1 cellular context compared by ENCODE assay signal in the genomic region with DNA sequence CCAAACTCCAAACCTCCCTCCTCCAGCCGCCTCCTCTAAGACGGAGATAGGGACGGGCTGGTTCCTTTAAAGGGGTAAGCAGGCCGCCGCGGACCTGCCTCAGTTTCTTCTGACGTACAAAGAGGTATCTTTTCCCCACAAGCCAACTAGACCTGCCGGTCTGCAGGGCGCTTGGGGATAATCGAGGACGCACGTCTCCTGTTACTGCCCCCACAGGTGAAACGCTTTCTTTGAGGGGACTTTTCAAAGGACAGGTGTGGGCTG.
TF ChIP-seq lines count a peak whose summit lies in the region.

No MANE protein-coding gene starts in this region.

TF ChIP-seq in HCT116, 20 proteins besides CTCF, POLR2A, EP300 and RAD21:
- peak; percentile 20 for TF ChIP-seq TCF7L2 (IDR thresholded peaks at IDR 0.05; ENCODE audit: borderline replicate concordance, extremely low read depth, insufficient read depth, insufficient read length)
- TF ChIP-seq POLR2AphosphoS5 (IDR thresholded peaks at IDR 0.05; ENCODE audit: low read depth, low read length) = peak; percentile 33
- TF ChIP-seq FOSL1 (IDR thresholded peaks at IDR 0.05; ENCODE audit: low read depth) = no peak
- no peak for TF ChIP-seq CBX3 (IDR thresholded peaks at IDR 0.05; ENCODE audit: low read depth)
- no peak for TF ChIP-seq SIN3A (IDR thresholded peaks at IDR 0.05; ENCODE audit: low read depth)
- no peak for TF ChIP-seq CEBPB (IDR thresholded peaks at IDR 0.05; ENCODE audit: low read depth)
